Comparison of ENCODE assay signal across 8 cellular contexts in the genomic region with DNA sequence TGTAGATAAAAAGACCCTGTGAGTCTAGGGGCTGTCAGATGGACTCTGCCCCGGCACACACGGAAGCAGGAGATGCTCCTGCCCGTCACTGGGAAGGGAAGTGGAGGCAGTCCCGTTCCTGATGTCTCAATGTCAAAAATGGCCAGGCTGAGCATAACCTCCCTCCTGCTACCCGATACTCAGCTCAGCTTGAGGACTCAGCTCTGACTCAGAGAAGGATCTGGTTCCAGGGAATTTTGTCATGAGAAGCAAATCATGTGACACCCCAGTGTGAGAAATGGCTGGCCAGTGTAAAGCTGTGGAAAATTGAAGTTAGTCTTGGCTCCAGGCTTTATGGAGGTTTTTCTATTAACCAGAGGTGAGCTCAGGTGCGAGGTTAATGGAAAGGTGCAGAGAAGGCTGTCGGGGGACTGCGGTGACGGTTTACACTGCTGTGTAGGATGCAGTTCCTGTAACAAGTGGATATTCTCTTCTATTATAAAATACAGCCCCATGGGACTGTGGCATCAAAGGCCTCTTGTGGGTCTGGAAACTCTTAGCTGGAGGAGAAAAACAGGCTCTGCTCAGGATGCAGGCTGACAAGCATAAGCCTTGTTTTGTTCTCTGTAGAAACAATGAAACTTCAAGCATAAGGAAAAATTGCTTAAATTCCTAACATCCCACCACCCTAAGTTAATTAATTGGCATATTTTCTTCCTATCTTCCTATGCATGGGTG. TPM values are rescaled to one million over a fixed set of nuclear protein-coding genes. Genes with fewer than 3 reads are reported as not detected.
A peak's percentile ranks its signal among the peaks of the same experiment; 100 is the strongest.
DNase-seq lines count a peak whose midpoint lies in the region; ATAC-seq lines count a peak whose summit lies in the region.

No MANE protein-coding gene starts in this region.

- no peaks in the 10 kb centered on the region for H3K36me3 ChIP-seq in skeletal muscle satellite cell (ENCODE audit: insufficient read depth, low read length)
- H3K36me3 ChIP-seq in Karpas-422 (ENCODE audit: insufficient read depth, low read length) = no peaks in the 10 kb centered on the region

- H3K9me3 ChIP-seq in skeletal muscle satellite cell (replicated peaks; ENCODE audit: low read length) (no peaks in the 10 kb centered on the region), Karpas-422 (ENCODE audit: low read length) (no peaks in the 10 kb centered on the region)

- peak overlapping the region; percentile 62 for H3K4me3 ChIP-seq in skeletal muscle satellite cell (ENCODE audit: low read length)
- H3K4me3 ChIP-seq in Karpas-422 (ENCODE audit: low read length) = no peak overlapping the region

- peak; percentile 52 for DNase-seq in GOT3 (lab: John Stamatoyannopoulos, UW)
- DNase-seq in SW480 (ENCODE audit: low spot score) = peak; percentile 57
- DNase-seq in Right ventricle myocardium superior = no peak
- DNase-seq in Karpas-422 = no peak
- no peak for DNase-seq in activated naive CD4-positive, alpha-beta T cell (lab: John Stamatoyannopoulos, UW)
- DNase-seq in NCI-H146 (lab: John Stamatoyannopoulos, UW) = no peak

- no peaks in the 10 kb centered on the region for H3K9me2 ChIP-seq in Karpas-422 (replicated peaks; ENCODE audit: insufficient read depth, low read length)

- no peaks in the 10 kb centered on the region for H3K27me3 ChIP-seq in skeletal muscle satellite cell (ENCODE audit: control insufficient read depth, insufficient read depth, low read length)
- no peaks in the 10 kb centered on the region for H3K27me3 ChIP-seq in Karpas-422 (ENCODE audit: low read length)

- intact Hi-C loops in Right ventricle myocardium superior (cut with DNase I) = no loop called here

- H4K20me1 ChIP-seq in Karpas-422 (ENCODE audit: insufficient read depth, low read depth, low read length) = no peaks in the 10 kb centered on the region

- H3K79me2 ChIP-seq in Karpas-422 (ENCODE audit: low read length) = no peaks in the 10 kb centered on the region

- H3K4me2 ChIP-seq in skeletal muscle satellite cell (ENCODE audit: low read length) (peak overlapping the region; percentile 83), Karpas-422 (ENCODE audit: low read depth, low read length, poor library complexity, severe bottlenecking) (no peak overlapping the region)

- H3K27ac ChIP-seq in Karpas-422 (ENCODE audit: low read length) = no peak overlapping the region

- H3K4me1 ChIP-seq in skeletal muscle satellite cell (ENCODE audit: control insufficient read depth, insufficient read depth, low read length) = peaks cover 23% of the 10 kb centered on the region
- H3K4me1 ChIP-seq in Karpas-422 (ENCODE audit: low read length) = no peaks in the 10 kb centered on the region

- no peak overlapping the region for H2AFZ ChIP-seq in Karpas-422 (ENCODE audit: low read length)

- ATAC-seq in Right ventricle myocardium superior (ENCODE audit: poor library complexity) (peak; percentile 80), HG03439 (IDR thresholded peaks at IDR 0.05; ENCODE audit: unreplicated experiment) (no peak)

- H3K9ac ChIP-seq in skeletal muscle satellite cell (ENCODE audit: low read depth, low read length) (peak overlapping the region; percentile 55), Karpas-422 (ENCODE audit: low read length) (no peak overlapping the region)

RNA-seq across cellular contexts. Expression of a gene that starts 24.7 kb away (rescaled TPM):
- total RNA-seq in Right ventricle myocardium superior = 25.4 TPM
- total RNA-seq in skeletal muscle satellite cell (2012; rRNA removed) = 13.4 and 19.7 TPM in 2 replicates
- total RNA-seq in Karpas-422 (2014; rRNA removed; shearing (Covaris generic); ENCODE audit: low replicate concordance) = not detected in 2 replicates

Comparison
In these comparisons a context has a peak if more than half of its experiments do, and no peak if none do; other contexts are left out.
1. DNase-seq: peak in GOT3 (single experiment) and SW480 (single experiment); none in Right ventricle myocardium superior (single experiment), Karpas-422 (single experiment), activated naive CD4-positive, alpha-beta T cell (0 of 4) and NCI-H146 (single experiment).
2. RNA of a gene that starts 24.7 kb away (total RNA-seq): 25.4 TPM in Right ventricle myocardium superior (single experiment); not detected in Karpas-422; every median in the first group is over 10 times any median in the second.